ENCODE assay signal across 12 cellular contexts in the genomic region with DNA sequence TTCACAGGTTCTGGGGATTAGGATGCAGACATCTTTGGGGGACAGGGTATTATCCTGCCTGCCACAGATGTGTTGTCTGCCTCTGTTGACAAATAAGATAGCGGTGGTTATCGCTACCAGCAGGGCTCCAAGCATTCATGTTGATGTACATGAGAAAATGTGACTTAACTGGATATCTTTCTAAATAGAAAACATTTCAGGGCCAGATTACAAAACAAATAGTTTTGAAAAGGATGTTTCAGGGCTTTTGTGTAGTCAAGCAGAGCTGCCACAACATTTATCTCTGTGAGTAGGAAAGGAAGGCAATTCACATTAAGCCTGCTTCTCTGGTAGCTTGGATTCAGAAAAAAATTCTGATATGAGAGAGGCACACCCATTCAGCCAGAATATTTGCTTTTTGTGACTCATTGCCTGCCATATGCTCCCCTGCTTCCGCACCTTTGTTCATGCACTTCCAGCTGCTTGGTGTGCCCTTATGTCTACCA. TPM values are rescaled to one million over a fixed set of nuclear protein-coding genes. Genes with fewer than 3 reads are reported as not detected.
DNase-seq lines count a peak whose midpoint lies in the region; ATAC-seq and TF ChIP-seq lines count a peak whose summit lies in the region.
"Had no signal": no experiment of that assay in that cellular context is flagged by ENCODE, and none has a peak within 500 bp of the region (broad histone marks: within the 10 kb centered on the region; RNA-seq: fewer than 3 reads in every experiment).

No MANE protein-coding gene starts in this region.

- no peaks in the 10 kb centered on the region for H3K27me3 ChIP-seq in RWPE2 (ENCODE audit: insufficient read depth, poor library complexity, severe bottlenecking)
- H3K27me3 ChIP-seq: esophagus squamous epithelium, thyroid gland had no signal

- no peaks in the 10 kb centered on the region for H3K9me3 ChIP-seq in RWPE2 (ENCODE audit: severe bottlenecking)
- H3K9me3 ChIP-seq: esophagus squamous epithelium, thyroid gland had no signal

- H3K4me3 Mint-ChIP-seq in activated T-helper 17 cell treated with anti-CD3 and anti-CD28 coated beads, Interleukin-2, amount 50 U/mL, for 72 hours: no peak overlapping the region
- H3K4me3 Mint-ChIP-seq: brain had no signal

- peaks cover 21% of the 10 kb centered on the region for H3K4me1 ChIP-seq in RWPE2 (ENCODE audit: insufficient read depth, poor library complexity, severe bottlenecking)
- H3K4me1 ChIP-seq: thyroid gland had no signal

- DNase-seq in COLO668 (lab: John Stamatoyannopoulos, UW; ENCODE audit: unreplicated experiment): peak; percentile 56
- DNase-seq in NCI-H1436 treated with DMSO at 0.1 percent for 48 hours (lab: John Stamatoyannopoulos, UW): peak; percentile 57
- no peak for DNase-seq in RWPE2 (ENCODE audit: low spot score)
- DNase-seq in kidney tubule cell (ENCODE audit: low spot score): peak; percentile 32
- no peak for DNase-seq in NK-92 (lab: John Stamatoyannopoulos, UW; ENCODE audit: unreplicated experiment)
- DNase-seq: esophagus squamous epithelium, islet precursor cell, thyroid gland had no signal

- H3K4me3 ChIP-seq in RWPE2 (ENCODE audit: severe bottlenecking): no peak overlapping the region
- H3K4me3 ChIP-seq: esophagus squamous epithelium, thyroid gland had no signal

- no peaks in the 10 kb centered on the region for H3K9me3 Mint-ChIP-seq in activated T-helper 17 cell treated with anti-CD3 and anti-CD28 coated beads, Interleukin-2, amount 50 U/mL, for 72 hours
- H3K9me3 Mint-ChIP-seq: brain had no signal

- peak overlapping the region; percentile 48 for H3K27ac ChIP-seq in RWPE2 (ENCODE audit: poor library complexity, severe bottlenecking)
- H3K27ac ChIP-seq: esophagus squamous epithelium, thyroid gland had no signal

- no peaks in the 10 kb centered on the region for H3K36me3 ChIP-seq in RWPE2 (ENCODE audit: low read depth)
- H3K36me3 ChIP-seq: esophagus squamous epithelium, thyroid gland had no signal

- no peaks in the 10 kb centered on the region for H3K36me3 Mint-ChIP-seq in activated T-helper 17 cell treated with anti-CD3 and anti-CD28 coated beads, Interleukin-2, amount 50 U/mL, for 72 hours (ENCODE audit: low read depth)
- H3K36me3 Mint-ChIP-seq: brain had no signal

- ATAC-seq in RWPE2 (ENCODE audit: low read depth) (peak; percentile 98), SK-N-SH treated with all-trans-retinoic acid at 6 μM for 48 hours (no peak), GM18511 (IDR thresholded peaks at IDR 0.05; ENCODE audit: unreplicated experiment) (no peak)
- ATAC-seq in activated T-helper 17 cell treated with anti-CD3 and anti-CD28 coated beads, Interleukin-2, amount 50 U/mL, for 72 hours (replicated peaks): no peak

- H3K27me3 Mint-ChIP-seq in activated T-helper 17 cell treated with anti-CD3 and anti-CD28 coated beads, Interleukin-2, amount 50 U/mL, for 72 hours: no peaks in the 10 kb centered on the region
- H3K27me3 Mint-ChIP-seq: brain had no signal

- no peak overlapping the region for H3K27ac Mint-ChIP-seq in activated T-helper 17 cell treated with anti-CD3 and anti-CD28 coated beads, Interleukin-2, amount 50 U/mL, for 72 hours

- H3K4me1 Mint-ChIP-seq in activated T-helper 17 cell treated with anti-CD3 and anti-CD28 coated beads, Interleukin-2, amount 50 U/mL, for 72 hours: no peaks in the 10 kb centered on the region
- H3K4me1 Mint-ChIP-seq: brain had no signal

- TF ChIP-seq CTCF in RWPE2 (IDR thresholded peaks at IDR 0.05; ENCODE audit: poor library complexity, severe bottlenecking): no peak

TF ChIP-seq in SK-N-SH treated with all-trans-retinoic acid at 6 μM for 48 hours, 23 proteins besides CTCF, POLR2A, EP300 and RAD21:
- TF ChIP-seq ZC3H10 (CRISPR knock-in tag; IDR thresholded peaks at IDR 0.05) (no peak), BACH2 (CRISPR knock-in tag; IDR thresholded peaks at IDR 0.05; ENCODE audit: borderline replicate concordance) (no peak), OSR1 (CRISPR knock-in tag; IDR thresholded peaks at IDR 0.05) (no peak), PPARA (CRISPR knock-in tag; IDR thresholded peaks at IDR 0.05; ENCODE audit: borderline replicate concordance) (no peak), ZNF70 (CRISPR knock-in tag; IDR thresholded peaks at IDR 0.05) (no peak), ZFP3 (CRISPR knock-in tag; IDR thresholded peaks at IDR 0.05) (no peak), RARB (CRISPR knock-in tag; IDR thresholded peaks at IDR 0.05) (no peak), GLIS3 (CRISPR knock-in tag; IDR thresholded peaks at IDR 0.05) (no peak)
- TF ChIP-seq, protein P1, sequence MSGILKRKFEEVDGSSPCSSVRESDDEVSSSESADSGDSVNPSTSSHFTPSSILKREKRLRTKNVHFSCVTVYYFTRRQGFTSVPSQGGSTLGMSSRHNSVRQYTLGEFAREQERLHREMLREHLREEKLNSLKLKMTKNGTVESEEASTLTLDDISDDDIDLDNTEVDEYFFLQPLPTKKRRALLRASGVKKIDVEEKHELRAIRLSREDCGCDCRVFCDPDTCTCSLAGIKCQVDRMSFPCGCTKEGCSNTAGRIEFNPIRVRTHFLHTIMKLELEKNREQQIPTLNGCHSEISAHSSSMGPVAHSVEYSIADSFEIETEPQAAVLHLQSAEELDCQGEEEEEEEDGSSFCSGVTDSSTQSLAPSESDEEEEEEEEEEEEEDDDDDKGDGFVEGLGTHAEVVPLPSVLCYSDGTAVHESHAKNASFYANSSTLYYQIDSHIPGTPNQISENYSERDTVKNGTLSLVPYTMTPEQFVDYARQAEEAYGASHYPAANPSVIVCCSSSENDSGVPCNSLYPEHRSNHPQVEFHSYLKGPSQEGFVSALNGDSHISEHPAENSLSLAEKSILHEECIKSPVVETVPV (CRISPR knock-in tag; IDR thresholded peaks at IDR 0.05): no peak

RNA-seq across cellular contexts. Expression of a gene that starts 22.8 kb away (rescaled TPM):
- 1 to 10 TPM; 1.5 to 5.4 TPM for total RNA-seq in activated T-helper 17 cell treated with anti-CD3 and anti-CD28 coated beads, Interleukin-2, amount 50 U/mL, for 72 hours

RNA-seq across cellular contexts. Expression of a gene that starts 40.4 kb away (rescaled TPM):
- total RNA-seq in activated T-helper 17 cell treated with anti-CD3 and anti-CD28 coated beads, Interleukin-2, amount 50 U/mL, for 72 hours: 10 to 100 TPM; 22.6 to 42.6 TPM

Comparison
In these comparisons a context has a peak if more than half of its experiments do, and no peak if none do; other contexts are left out.
1. DNase-seq: peak in COLO668 (single experiment), NCI-H1436 treated with DMSO at 0.1 percent for 48 hours (single experiment) and kidney tubule cell (single experiment); none in RWPE2 (single experiment) and NK-92 (single experiment).